ENCODE assay signal across 1 cellular context in the genomic region with DNA sequence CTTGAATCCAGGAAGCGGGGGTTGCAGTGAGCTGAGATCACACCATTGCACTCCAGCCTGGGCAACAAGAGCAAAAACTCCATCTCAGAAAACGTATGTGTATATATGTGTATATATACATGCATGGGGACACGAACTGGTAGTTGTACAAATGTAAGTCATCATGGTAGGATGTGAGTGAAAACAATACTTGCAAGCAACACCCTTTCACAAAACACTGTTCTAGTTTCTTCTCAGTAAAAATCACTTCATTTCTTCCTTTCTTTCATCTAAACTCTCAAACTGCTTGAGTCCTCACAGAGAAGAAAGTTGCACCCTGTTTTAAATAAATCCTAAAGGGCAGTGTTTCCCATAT.
TF ChIP-seq lines count a peak whose summit lies in the region.

No MANE protein-coding gene starts in this region.

TF ChIP-seq in endothelial cell of umbilical vein, 7 proteins besides CTCF, POLR2A, EP300 and RAD21:
- TF ChIP-seq JUN (IDR thresholded peaks at IDR 0.05; ENCODE audit: borderline replicate concordance, insufficient read depth, insufficient read length, low read depth) (no peak), POLR2AphosphoS5 (IDR thresholded peaks at IDR 0.05; ENCODE audit: insufficient read depth, low read depth, low read length) (no peak), FOS (IDR thresholded peaks at IDR 0.05; ENCODE audit: borderline replicate concordance, insufficient read depth, low read length) (no peak), EZH2 (IDR thresholded peaks at IDR 0.05; ENCODE audit: borderline replicate concordance, low read depth, low read length, severe bottlenecking) (no peak), GATA2 (IDR thresholded peaks at IDR 0.05; ENCODE audit: insufficient read depth, insufficient read length, low read depth, low read length) (no peak), MYC (IDR thresholded peaks at IDR 0.05; ENCODE audit: low read depth, low read length) (no peak)
- TF ChIP-seq, protein P1, sequence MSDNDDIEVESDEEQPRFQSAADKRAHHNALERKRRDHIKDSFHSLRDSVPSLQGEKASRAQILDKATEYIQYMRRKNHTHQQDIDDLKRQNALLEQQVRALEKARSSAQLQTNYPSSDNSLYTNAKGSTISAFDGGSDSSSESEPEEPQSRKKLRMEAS (IDR thresholded peaks at IDR 0.05; ENCODE audit: insufficient read depth, insufficient read length): no peak
